In genomic region chr11:110798231-110798630, GRCh38 we compare ENCODE assay signal across 23 cellular contexts.
"Had no signal": no experiment of that assay in that cellular context is flagged by ENCODE, and none has a peak within 500 bp of the region (broad histone marks: within the 10 kb centered on the region; RNA-seq: fewer than 3 reads in every experiment).

No MANE protein-coding gene starts in this region.

- H3K9me3 Mint-ChIP-seq: activated CD4-positive, alpha-beta memory T cell treated with anti-CD3 and anti-CD28 coated beads, Interleukin-2, amount 10 ng/mL, durations not matched to agents 7 days and 5 days; activated CD4-positive, alpha-beta T cell treated with anti-CD3 and anti-CD28 coated beads, Interleukin-2, amount 10 ng/mL, durations not matched to agents 7 days and 5 days; activated naive CD4-positive, alpha-beta T cell treated with anti-CD3 and anti-CD28 coated beads, Interleukin-2, amount 50 U/mL, for 24 hours; activated T-cell treated with anti-CD3 and anti-CD28 coated beads, Interleukin-2, amount 50 U/mL, for 24 hours; activated T-helper 2 cell treated with anti-CD3 and anti-CD28 coated beads, Interferon-gamma antibody, Interleukin-2, Interleukin-4, amounts not matched to agents 10 μg/mL and 5 μg/mL and 100 μg/mL, durations not matched to agents 14 hours and 24 hours and 36 hours; effector memory CD8-positive, alpha-beta T cell; natural killer cell had no signal

- H3K4me3 ChIP-seq: cardiac muscle cell, colonic mucosa, dorsolateral prefrontal cortex, suprapubic skin, tibial nerve had no signal

- H3K27ac Mint-ChIP-seq: activated CD4-positive, alpha-beta memory T cell treated with anti-CD3 and anti-CD28 coated beads, Interleukin-2, amount 10 ng/mL, durations not matched to agents 7 days and 5 days; activated CD4-positive, alpha-beta T cell treated with anti-CD3 and anti-CD28 coated beads, Interleukin-2, amount 10 ng/mL, durations not matched to agents 7 days and 5 days; activated naive CD4-positive, alpha-beta T cell treated with anti-CD3 and anti-CD28 coated beads, Interleukin-2, amount 50 U/mL, for 24 hours; activated T-cell treated with anti-CD3 and anti-CD28 coated beads, Interleukin-2, amount 50 U/mL, for 24 hours; activated T-helper 2 cell treated with anti-CD3 and anti-CD28 coated beads, Interferon-gamma antibody, Interleukin-2, Interleukin-4, amounts not matched to agents 10 μg/mL and 5 μg/mL and 100 μg/mL, durations not matched to agents 14 hours and 24 hours and 36 hours; effector memory CD8-positive, alpha-beta T cell; natural killer cell; stimulated activated naive B cell treated with anti-CD40 and anti-IgM and Interleukin-4, amounts not matched to agents 10 μg/mL and 1 μg/mL and 100 μg/mL, for 72 hours had no signal

- H3K27me3 Mint-ChIP-seq: activated CD4-positive, alpha-beta memory T cell treated with anti-CD3 and anti-CD28 coated beads, Interleukin-2, amount 10 ng/mL, durations not matched to agents 7 days and 5 days; activated naive CD4-positive, alpha-beta T cell treated with anti-CD3 and anti-CD28 coated beads, Interleukin-2, amount 50 U/mL, for 24 hours; activated T-cell treated with anti-CD3 and anti-CD28 coated beads, Interleukin-2, amount 50 U/mL, for 24 hours had no signal

- H3K4me1 ChIP-seq: colonic mucosa, suprapubic skin had no signal

- H3K36me3 Mint-ChIP-seq: activated naive CD4-positive, alpha-beta T cell treated with anti-CD3 and anti-CD28 coated beads, Interleukin-2, amount 50 U/mL, for 24 hours; natural killer cell; stimulated activated naive B cell treated with anti-CD40 and anti-IgM and Interleukin-4, amounts not matched to agents 10 μg/mL and 1 μg/mL and 100 μg/mL, for 72 hours had no signal

- H3K27me3 ChIP-seq: cardiac muscle cell, colonic mucosa, dorsolateral prefrontal cortex, suprapubic skin, tibial nerve had no signal

- H3K36me3 ChIP-seq: cardiac muscle cell, colonic mucosa, suprapubic skin, tibial nerve had no signal

- H3K4me3 Mint-ChIP-seq: activated CD4-positive, alpha-beta memory T cell treated with anti-CD3 and anti-CD28 coated beads, Interleukin-2, amount 10 ng/mL, durations not matched to agents 7 days and 5 days; activated CD4-positive, alpha-beta T cell treated with anti-CD3 and anti-CD28 coated beads, Interleukin-2, amount 10 ng/mL, durations not matched to agents 7 days and 5 days; activated naive CD4-positive, alpha-beta T cell treated with anti-CD3 and anti-CD28 coated beads, Interleukin-2, amount 50 U/mL, for 24 hours; activated T-cell treated with anti-CD3 and anti-CD28 coated beads, Interleukin-2, amount 50 U/mL, for 24 hours; effector memory CD8-positive, alpha-beta T cell; natural killer cell had no signal

- H3K9me3 ChIP-seq: colonic mucosa, suprapubic skin, tibial nerve had no signal

- DNase-seq: activated CD4-positive, alpha-beta memory T cell treated with anti-CD3 and anti-CD28 coated beads, Interleukin-2, amount 10 ng/mL, durations not matched to agents 7 days and 5 days; activated CD4-positive, alpha-beta T cell treated with anti-CD3 and anti-CD28 coated beads, Interleukin-2, amount 10 ng/mL, durations not matched to agents 7 days and 5 days; activated CD4-positive, CD25-positive, alpha-beta regulatory T cell; activated CD8-positive, alpha-beta memory T cell treated with anti-CD3 and anti-CD28 coated beads, Interleukin-2, amount 50 U/mL, for 48 hours; activated T-cell treated with anti-CD3 and anti-CD28 coated beads, Interleukin-2, amount 50 U/mL, for 24 hours; cerebellar nuclear complex; colonic mucosa; dorsolateral prefrontal cortex; effector memory CD8-positive, alpha-beta T cell; foreskin fibroblast; hippocampal formation; kidney; left colon; natural killer cell; right cardiac atrium; stimulated activated CD4-positive, alpha-beta T cell treated with anti-CD3 and anti-CD28 coated beads, Interleukin-15, amount 100 ng/mL, for 24 hours; stimulated activated CD4-positive, alpha-beta T cell treated with anti-CD3 and anti-CD28 coated beads, Interleukin-2, amount 100 ng/mL, for 24 hours had no signal

- H3K27ac ChIP-seq: cardiac muscle cell, colonic mucosa, dorsolateral prefrontal cortex, suprapubic skin, tibial nerve had no signal

- ATAC-seq: left colon had no signal

- H3K4me1 Mint-ChIP-seq: activated CD4-positive, alpha-beta memory T cell treated with anti-CD3 and anti-CD28 coated beads, Interleukin-2, amount 10 ng/mL, durations not matched to agents 7 days and 5 days; activated CD4-positive, alpha-beta T cell treated with anti-CD3 and anti-CD28 coated beads, Interleukin-2, amount 10 ng/mL, durations not matched to agents 7 days and 5 days; activated naive CD4-positive, alpha-beta T cell treated with anti-CD3 and anti-CD28 coated beads, Interleukin-2, amount 50 U/mL, for 24 hours; natural killer cell had no signal
